35 cellular contexts compared by ENCODE assay signal in the genomic region with DNA sequence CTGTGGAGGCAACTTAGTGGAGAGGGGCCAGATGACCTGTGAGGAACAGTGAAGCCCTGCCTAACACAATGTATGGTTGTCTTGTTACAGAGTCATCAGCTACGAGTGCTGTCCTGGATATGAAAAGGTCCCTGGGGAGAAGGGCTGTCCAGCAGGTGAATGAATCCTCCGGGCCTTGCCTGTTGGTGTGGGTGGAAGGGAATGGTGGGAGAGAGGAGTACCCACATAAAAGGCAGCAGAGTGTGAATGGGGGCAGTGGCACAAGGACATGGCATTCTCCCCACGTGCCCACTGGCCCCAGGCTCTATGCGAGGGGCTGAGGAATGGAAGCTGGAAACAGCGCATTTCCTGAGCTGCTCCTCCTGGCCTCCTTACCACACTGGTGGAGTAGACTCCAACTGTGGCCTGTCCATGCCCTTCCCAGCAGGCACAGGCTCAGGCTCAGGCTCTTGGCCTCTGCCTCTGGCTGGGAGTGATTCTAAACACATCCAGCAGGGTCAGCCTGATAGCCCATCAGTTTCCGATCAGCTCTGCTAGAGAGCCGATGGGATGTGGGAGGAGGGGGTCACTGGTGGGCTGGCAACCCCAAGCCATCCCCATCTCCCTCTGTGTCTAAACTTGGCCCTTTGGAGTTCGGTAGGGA. TPM values are rescaled to one million over a fixed set of nuclear protein-coding genes. Genes with fewer than 3 reads are reported as not detected.
DNase-seq lines count a peak whose midpoint lies in the region; ATAC-seq, FAIRE-seq and TF ChIP-seq lines count a peak whose summit lies in the region.
"Had no signal": no experiment of that assay in that cellular context is flagged by ENCODE, and none has a peak within 500 bp of the region (broad histone marks: within the 10 kb centered on the region; RNA-seq: fewer than 3 reads in every experiment).

No MANE protein-coding gene starts in this region.

- H3K4me2 ChIP-seq in neuronal stem cell (ENCODE audit: insufficient read depth, low read length, poor library complexity, severe bottlenecking): no peak overlapping the region

- H2AK5ac ChIP-seq in neuronal stem cell (ENCODE audit: low read depth, low read length): no peak overlapping the region

- no peak overlapping the region for H3K23ac ChIP-seq in neuronal stem cell (ENCODE audit: low read depth, low read length, poor library complexity)

- H3K14ac ChIP-seq in neuronal stem cell (ENCODE audit: low read length): no peak overlapping the region

- H3K4me3 ChIP-seq in right cardiac atrium (ENCODE audit: low read length) (no peak overlapping the region), SJCRH30 (no peak overlapping the region), neuronal stem cell (ENCODE audit: low read length in 2 of 2) (no peak overlapping the region), WERI-Rb-1 (ENCODE audit: low read depth, low read length) (no peak overlapping the region)
- H3K4me3 ChIP-seq: colonic mucosa, GM12878, MG63, thoracic aorta had no signal

- H2BK12ac ChIP-seq in neuronal stem cell (ENCODE audit: low read length): no peak overlapping the region

- no peaks in the 10 kb centered on the region for H3K36me3 ChIP-seq in SJCRH30
- H3K36me3 ChIP-seq in neuronal stem cell (replicated peaks in 1 of 2; ENCODE audit: control insufficient read depth in 2 of 2, insufficient read depth in 2 of 2, low read length in 2 of 2): no peaks in the 10 kb centered on the region
- no peaks in the 10 kb centered on the region for H3K36me3 ChIP-seq in WERI-Rb-1
- H3K36me3 ChIP-seq: colonic mucosa had no signal

- H3K4me1 ChIP-seq in right cardiac atrium (ENCODE audit: control insufficient read depth, insufficient read depth, low read length): peaks cover 4% of the 10 kb centered on the region
- H3K4me1 ChIP-seq in SJCRH30: peaks cover 31% of the 10 kb centered on the region
- peaks cover 0 to 2% of the 10 kb centered on the region in 2 donors for H3K4me1 ChIP-seq in neuronal stem cell (ENCODE audit: control insufficient read depth in 2 of 2, insufficient read depth in 1 of 2, low read depth in 1 of 2, low read length in 2 of 2)

- no peak overlapping the region for H2BK120ac ChIP-seq in neuronal stem cell (ENCODE audit: low read depth, low read length)

- H3K27ac ChIP-seq in right cardiac atrium (ENCODE audit: low read length): no peak overlapping the region
- H3K27ac ChIP-seq in SJCRH30: peak overlapping the region; percentile 74
- H3K27ac ChIP-seq in neuronal stem cell (replicated peaks; ENCODE audit: low read length): no peak overlapping the region
- H3K27ac ChIP-seq in WERI-Rb-1: no peak overlapping the region
- H3K27ac ChIP-seq: HL-60, thoracic aorta had no signal

- intact Hi-C loops in cardiac septum (cut with DNase I): no loop called here
- intact Hi-C loops in right cardiac atrium (cut with DNase I): no loop called here

- FAIRE-seq in urothelium cell line (lab: Jason Lieb, UNC): peak; percentile 35
- FAIRE-seq: bronchial epithelial cell, GM12878, islet of Langerhans, TTC549 had no signal

- H3K9ac ChIP-seq in neuronal stem cell (ENCODE audit: low read depth, low read length, poor library complexity): no peak overlapping the region

- DNase-seq in cardiac septum (ENCODE audit: low spot score) (peak; percentile 71), right cardiac atrium (no peak), SJCRH30 (no peak), neuronal stem cell (ENCODE audit: low spot score) (no peak), urothelium cell line (ENCODE audit: low spot score) (no peak), middle frontal gyrus (ENCODE audit: extremely low spot score, low spot score) (no peak), WERI-Rb-1 (no peak), OCI-M1 (lab: John Stamatoyannopoulos, UW) (no peak)
- DNase-seq: ACHN; activated CD4-positive, alpha-beta memory T cell treated with anti-CD3 and anti-CD28 coated beads for 36 hours; amniotic stem cell; colonic mucosa; effector CD8-positive, alpha-beta T cell; erythroblast; glutamatergic neuron; H9; KG1; MG63; midbrain; naive thymus-derived CD4-positive, alpha-beta T cell; NCI-H1105 treated with DMSO at 0.1 percent for 48 hours; NCI-H187 treated with DMSO at 0.1 percent for 48 hours; NCI-H2171; NCI-H82; stimulated activated CD4-positive, alpha-beta T cell treated with anti-CD3 and anti-CD28 coated beads, Interleukin-2, amount 100 ng/mL, for 24 hours; stimulated activated naive CD8-positive, alpha-beta T cell treated with anti-CD3 and anti-CD28 coated beads, Interleukin-15, amount 100 ng/mL, for 72 hours; T-helper 17 cell had no signal

- H3K79me1 ChIP-seq in neuronal stem cell (ENCODE audit: low read depth, low read length): no peaks in the 10 kb centered on the region

- peak overlapping the region; percentile 17 for H3K18ac ChIP-seq in neuronal stem cell (ENCODE audit: low read length)

- H3K9me3 ChIP-seq in right cardiac atrium (ENCODE audit: control insufficient read depth, low read length): no peaks in the 10 kb centered on the region
- H3K9me3 ChIP-seq in SJCRH30 (replicated peaks): no peaks in the 10 kb centered on the region
- H3K9me3 ChIP-seq in neuronal stem cell (replicated peaks in 1 of 2; ENCODE audit: control insufficient read depth in 2 of 2, insufficient read depth in 1 of 2, low read depth in 1 of 2, low read length in 2 of 2): no peaks in the 10 kb centered on the region
- no peaks in the 10 kb centered on the region for H3K9me3 ChIP-seq in WERI-Rb-1 (ENCODE audit: severe bottlenecking)
- H3K9me3 ChIP-seq: colonic mucosa, MG63, thoracic aorta had no signal

- H2BK15ac ChIP-seq in neuronal stem cell (ENCODE audit: low read length): no peak overlapping the region

- no peak overlapping the region for H2AFZ ChIP-seq in neuronal stem cell (ENCODE audit: low read length)

- H3K27me3 ChIP-seq in right cardiac atrium (ENCODE audit: control insufficient read depth, insufficient read depth) (no peaks in the 10 kb centered on the region), SJCRH30 (no peaks in the 10 kb centered on the region), neuronal stem cell (ENCODE audit: control insufficient read depth in 3 of 3, insufficient read depth in 3 of 3, low read depth in 1 of 3, low read length in 3 of 3) (peaks cover 0 to 15% (median 0%) of the 10 kb centered on the region in 3 experiments), WERI-Rb-1 (ENCODE audit: insufficient read depth, low read depth, severe bottlenecking) (no peaks in the 10 kb centered on the region)
- H3K27me3 ChIP-seq: colonic mucosa, MG63 had no signal

- no peak overlapping the region for H3K4ac ChIP-seq in neuronal stem cell (ENCODE audit: low read length)

- TF ChIP-seq CTCF in WERI-Rb-1 (IDR thresholded peaks at IDR 0.05; ENCODE audit: low read depth, low read length): no peak

- WGBS in right cardiac atrium: 91% methylated on average over 8 of the region's 8 CpGs
- WGBS in neuronal stem cell (ENCODE audit: extremely low coverage in 2 of 2, insufficient read length in 2 of 2, insufficient replicate concordance in 1 of 2), 2 donors: no CpG with 5 or more reads among the region's 8 CpGs

- H4K8ac ChIP-seq in neuronal stem cell (ENCODE audit: low read depth, low read length): no peak overlapping the region

- no peak overlapping the region for H4K91ac ChIP-seq in neuronal stem cell (ENCODE audit: low read depth, low read length, poor library complexity)

- ATAC-seq in right cardiac atrium: no peak
- ATAC-seq: activated CD4-positive, CD25-positive, alpha-beta regulatory T cell treated with anti-CD3 and anti-CD28 coated beads, Interleukin-2, amount 50 U/mL, for 24 hours; activated T-helper 17 cell treated with anti-CD3 and anti-CD28 coated beads, Interleukin-2, amount 50 U/mL, for 72 hours; GM12878; naive thymus-derived CD4-positive, alpha-beta T cell; stimulated activated naive CD8-positive, alpha-beta T cell treated with anti-CD3 and anti-CD28 coated beads, Interleukin-15, amount 100 ng/mL, for 72 hours; T-helper 17 cell had no signal

- H2BK5ac ChIP-seq in neuronal stem cell (ENCODE audit: low read length): no peak overlapping the region

RNA-seq across cellular contexts. Expression of gene TGFBI, which starts 15.3 kb away (rescaled TPM):
- total RNA-seq in cardiac septum: 46.9 TPM
- total RNA-seq in right cardiac atrium: 10 to 100 TPM; 41.6 to 60.4 (median 51.2) TPM
- polyA plus RNA-seq in right cardiac atrium: 44.1 TPM
- 4.8 TPM in 2 replicates for total RNA-seq in SJCRH30 (2014; rRNA removed; shearing (Covaris generic))
- polyA plus RNA-seq in neuronal stem cell (2013, experiment 1 of 2): 6.5 TPM
- 6.3 TPM for polyA plus RNA-seq in neuronal stem cell (2013, experiment 2 of 2)
